Comparison of ENCODE assay signal across 22 cellular contexts in the genomic region with DNA sequence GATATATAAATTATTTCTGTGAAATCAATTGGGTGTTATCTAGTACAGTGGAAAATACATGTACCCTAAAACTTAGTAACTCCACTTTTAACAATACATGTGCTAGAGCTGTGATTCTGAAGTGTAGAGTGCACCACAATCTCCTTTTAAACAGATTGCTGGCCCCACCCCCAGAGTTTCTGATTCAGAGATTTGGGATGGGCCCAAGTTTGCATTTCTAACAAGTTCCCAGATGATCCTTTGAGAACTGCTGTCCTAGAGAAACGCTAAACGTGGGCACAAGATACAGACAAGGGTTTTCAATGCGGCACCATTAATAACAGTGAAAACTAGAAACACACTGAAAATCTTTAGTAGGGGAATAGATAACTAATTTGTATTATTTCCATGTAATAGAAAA. TPM values are rescaled to one million over a fixed set of nuclear protein-coding genes. Genes with fewer than 3 reads are reported as not detected.
DNase-seq lines count a peak whose midpoint lies in the region; ATAC-seq and TF ChIP-seq lines count a peak whose summit lies in the region.
"Had no signal": no experiment of that assay in that cellular context is flagged by ENCODE, and none has a peak within 500 bp of the region (broad histone marks: within the 10 kb centered on the region; RNA-seq: fewer than 3 reads in every experiment).

No MANE protein-coding gene starts in this region.

- no peak overlapping the region for H3K14ac ChIP-seq in IMR-90 (replicated peaks; ENCODE audit: low read depth, low read length)

- H3K4ac ChIP-seq in IMR-90 (ENCODE audit: low read depth, low read length): no peak overlapping the region

- CTCF ChIA-PET in IMR-90 (lab: Yijun Ruan, JAX) (no interaction called here), Calu3 (lab: Charles Lee) (interaction anchor here (0.5 kb wide), 1 partner anchor 140 kb away, joined by 10 read pairs; no protein-coding TSS in a partner anchor)

- H3K18ac ChIP-seq in IMR-90 (ENCODE audit: low read depth, low read length): no peak overlapping the region

- H2BK20ac ChIP-seq in IMR-90 (ENCODE audit: low read depth, low read length): no peak overlapping the region

- H3K9me3 Mint-ChIP-seq in Calu3 (ENCODE audit: low read depth, unreplicated experiment): no peaks in the 10 kb centered on the region
- H3K9me3 Mint-ChIP-seq: CD8-positive, alpha-beta T cell had no signal

- H3K4me3 Mint-ChIP-seq in Calu3 (ENCODE audit: low read depth, unreplicated experiment): no peak overlapping the region
- H3K4me3 Mint-ChIP-seq: CD8-positive, alpha-beta T cell had no signal

- peaks cover 7% of the 10 kb centered on the region for H3K36me3 Mint-ChIP-seq in Calu3 (ENCODE audit: insufficient read depth, unreplicated experiment)

- H3K4me1 ChIP-seq in IMR-90 (ENCODE audit: control insufficient read depth, insufficient read depth, low read length): peaks cover 4% of the 10 kb centered on the region; the same call in 1 of the 2 replicates
- H3K4me1 ChIP-seq: colonic mucosa, SJCRH30 had no signal

- no peak overlapping the region for H3K56ac ChIP-seq in IMR-90 (ENCODE audit: extremely low read depth, insufficient read depth, low read length)

- TF ChIP-seq CTCF in IMR-90 (conservative IDR thresholded peaks at IDR 0.05; ENCODE audit: low read depth, low read length): no peak
- no peak for TF ChIP-seq CTCF in choroid plexus epithelial cell (conservative IDR thresholded peaks at IDR 0.05; ENCODE audit: low read depth, low read length)
- TF ChIP-seq CTCF in Calu3 (IDR thresholded peaks at IDR 0.05; ENCODE audit: unreplicated experiment): no peak

- H3K4me1 Mint-ChIP-seq in Calu3 (ENCODE audit: low read depth, unreplicated experiment): no peaks in the 10 kb centered on the region

- peak; percentile 23 for DNase-seq in Ammon's horn (ENCODE audit: low spot score)
- DNase-seq in IMR-90: peak; percentile 62
- peak; percentile 43 for DNase-seq in choroid plexus epithelial cell (ENCODE audit: low read depth)
- DNase-seq in myocyte (ENCODE audit: low read depth): peak; percentile 57
- DNase-seq in SHP77 treated with DMSO at 0.1 percent for 48 hours (lab: John Stamatoyannopoulos, UW): no peak
- DNase-seq in stimulated activated naive CD8-positive, alpha-beta T cell treated with anti-CD3 and anti-CD28 coated beads, Interleukin-15, Interleukin-2, amounts not matched to agents 100 U/mL and 50 U/mL, for 24 hours: no peak
- DNase-seq in kidney glomerular epithelial cell (lab: John Stamatoyannopoulos, UW): no peak
- no peak for DNase-seq in Calu3
- DNase-seq: activated CD4-positive, alpha-beta T cell treated with anti-CD3 and anti-CD28 coated beads, Interleukin-2, amount 50 U/mL, for 4 hours; activated naive CD4-positive, alpha-beta T cell; activated T-cell treated with anti-CD3 and anti-CD28 coated beads, Interleukin-2, amount 50 U/mL, for 1 hour; CD8-positive, alpha-beta T cell; colonic mucosa; DMS79; mucosa of descending colon; NCI-H774; OCI-M1; SJCRH30; T-helper 2 cell; testis had no signal

- no peak overlapping the region for H3K4me3 ChIP-seq in IMR-90 (ENCODE audit: insufficient read depth, low read depth, low read length)
- no peak overlapping the region for H3K4me3 ChIP-seq in choroid plexus epithelial cell (ENCODE audit: low read depth, low read length)
- H3K4me3 ChIP-seq: colonic mucosa, mucosa of descending colon, SJCRH30, testis had no signal

- POLR2A ChIA-PET in IMR-90 (lab: Charles Lee; ENCODE audit: unreplicated experiment): interaction anchor here (0.6 kb wide), 2 partner anchors 10 to 440 kb away, joined by 4 to 5 read pairs; no protein-coding TSS in a partner anchor

- no peak overlapping the region for H2BK120ac ChIP-seq in IMR-90 (ENCODE audit: low read depth, low read length)

- no peak overlapping the region for H2AK5ac ChIP-seq in IMR-90 (ENCODE audit: low read depth, low read length)

- H3K23ac ChIP-seq in IMR-90 (ENCODE audit: low read depth, low read length): no peak overlapping the region

- H4K8ac ChIP-seq in IMR-90 (ENCODE audit: low read depth in 2 of 2, low read length in 2 of 2): no peak overlapping the region

- ATAC-seq in IMR-90 (ENCODE audit: low read depth): peak; percentile 81
- ATAC-seq in stimulated activated naive CD8-positive, alpha-beta T cell treated with anti-CD3 and anti-CD28 coated beads, Interleukin-15, Interleukin-2, amounts not matched to agents 100 U/mL and 50 U/mL, for 24 hours: no peak
- ATAC-seq: CD8-positive, alpha-beta T cell; left lobe of liver; mucosa of descending colon had no signal

- in situ Hi-C loops in IMR-90 (cut with MboI; ENCODE audit: low sequenced_read_pairs): no loop called here

- no peak overlapping the region for H2BK15ac ChIP-seq in IMR-90 (ENCODE audit: low read depth, low read length)

- peaks cover 12% of the 10 kb centered on the region; the same call in 1 of the 2 replicates for H4K20me1 ChIP-seq in IMR-90 (ENCODE audit: insufficient read depth, low read length)

- no peaks in the 10 kb centered on the region for H3K9me3 ChIP-seq in IMR-90 (ENCODE audit: control insufficient read depth, insufficient read depth, low read length)
- H3K9me3 ChIP-seq: colonic mucosa, mucosa of descending colon, SJCRH30, testis had no signal

- intact Hi-C loops in IMR-90 (cut with micrococcal nuclease) (loop anchor here (5.0 kb wide), 2 partner anchors 33 to 52 kb away; a partner anchor contains a TSS), Calu3 (cut with micrococcal nuclease; ENCODE audit: unreplicated experiment) (loop anchor here (10.0 kb wide), 1 partner anchor 50 kb away; a partner anchor contains a TSS)

- H4K5ac ChIP-seq in IMR-90 (ENCODE audit: low read depth, low read length): no peak overlapping the region

- no peaks in the 10 kb centered on the region for H3K9me1 ChIP-seq in IMR-90 (ENCODE audit: insufficient read depth, low read length)

- H3K9ac ChIP-seq in IMR-90 (ENCODE audit: low read depth, low read length): no peak overlapping the region

- TF ChIP-seq RAD21 in IMR-90 (IDR thresholded peaks at IDR 0.05; ENCODE audit: low read length): no peak

- no peak overlapping the region for H3K27ac Mint-ChIP-seq in Calu3 (ENCODE audit: unreplicated experiment)
- H3K27ac Mint-ChIP-seq: CD8-positive, alpha-beta T cell had no signal

- H2AFZ ChIP-seq in IMR-90 (replicated peaks; ENCODE audit: low read length, poor library complexity): no peak overlapping the region

- no peak overlapping the region for H2AK9ac ChIP-seq in IMR-90 (replicated peaks; ENCODE audit: low read depth, low read length, poor library complexity)

- H3K27me3 ChIP-seq in IMR-90 (ENCODE audit: control insufficient read depth, insufficient read depth, low read length): no peaks in the 10 kb centered on the region
- H3K27me3 ChIP-seq: colonic mucosa, SJCRH30, testis had no signal

- no TSS peak for BruUV-seq in IMR-90 (replicated peaks; lab: Mats Ljungman, UMichigan)
- BruUV-seq in Calu3 (replicated peaks; lab: Mats Ljungman, UMichigan): no TSS peak

- H3K27ac ChIP-seq in IMR-90 (ENCODE audit: insufficient read depth, low read length): no peak overlapping the region
- H3K27ac ChIP-seq: colonic mucosa, SJCRH30, testis, VCaP had no signal

- dilution Hi-C loops in IMR-90 (cut with HindIII; ENCODE audit: low sequenced_read_pairs, unreplicated experiment): no loop called here

- H2BK5ac ChIP-seq in IMR-90 (ENCODE audit: low read depth, low read length, poor library complexity, severe bottlenecking): no peak overlapping the region

- no peaks in the 10 kb centered on the region for H3K27me3 Mint-ChIP-seq in Calu3 (ENCODE audit: unreplicated experiment)

- H3K4me2 ChIP-seq in IMR-90 (ENCODE audit: low read depth, low read length): no peak overlapping the region

- peaks cover 7% of the 10 kb centered on the region for H3K36me3 ChIP-seq in IMR-90 (ENCODE audit: control insufficient read depth, insufficient read depth, low read length)

- peaks cover 22 to 58% of the 10 kb centered on the region in 2 experiments; a peak in 3 of 4 replicates for H3K79me1 ChIP-seq in IMR-90 (ENCODE audit: low read depth in 1 of 2, low read length in 2 of 2)

- TF ChIP-seq POLR2A in IMR-90 (IDR thresholded peaks at IDR 0.05; ENCODE audit: low read depth, low read length): no peak

- H4K91ac ChIP-seq in IMR-90 (ENCODE audit: insufficient read depth, low read depth, low read length): no peak overlapping the region

- WGBS in IMR-90 (ENCODE audit: extremely low coverage in 2 of 2, insufficient read length in 1 of 2), 2 experiments: no CpG with 5 or more reads among the region's 3 CpGs

TF ChIP-seq in IMR-90, 13 proteins besides CTCF, POLR2A, EP300 and RAD21 (continues in another document):
- TF ChIP-seq MAZ (IDR thresholded peaks at IDR 0.05; ENCODE audit: borderline replicate concordance, low read depth, low read length) (no peak), MXI1 (IDR thresholded peaks at IDR 0.05; ENCODE audit: borderline replicate concordance, low read depth, low read length) (no peak), SMC3 (IDR thresholded peaks at IDR 0.05; ENCODE audit: low read depth, low read length) (no peak), RCOR1 (IDR thresholded peaks at IDR 0.05; ENCODE audit: insufficient replicate concordance, low read length) (no peak)
- TF ChIP-seq, protein P1, sequence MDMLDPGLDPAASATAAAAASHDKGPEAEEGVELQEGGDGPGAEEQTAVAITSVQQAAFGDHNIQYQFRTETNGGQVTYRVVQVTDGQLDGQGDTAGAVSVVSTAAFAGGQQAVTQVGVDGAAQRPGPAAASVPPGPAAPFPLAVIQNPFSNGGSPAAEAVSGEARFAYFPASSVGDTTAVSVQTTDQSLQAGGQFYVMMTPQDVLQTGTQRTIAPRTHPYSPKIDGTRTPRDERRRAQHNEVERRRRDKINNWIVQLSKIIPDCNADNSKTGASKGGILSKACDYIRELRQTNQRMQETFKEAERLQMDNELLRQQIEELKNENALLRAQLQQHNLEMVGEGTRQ (IDR thresholded peaks at IDR 0.05; ENCODE audit: low read depth, low read length): no peak

RNA-seq across cellular contexts. Expression of a gene that starts 49.2 kb away (rescaled TPM):
- total RNA-seq in IMR-90 (2012; rRNA removed) (0.18 and 0.28 TPM in 2 replicates), myocyte (not detected in 2 replicates), Calu3 (2022) (not detected in 2 replicates)
- 0.20 and 0.31 TPM in 2 replicates for polyA plus RNA-seq in IMR-90 (2012; rRNA removed)
- polyA plus RNA-seq in IMR-90 (2012; cell fraction: cytosol; rRNA removed): 0.22 and 0.25 TPM in 2 replicates
- polyA plus RNA-seq in IMR-90 (2012; cell fraction: nucleus; rRNA removed; ENCODE audit: low replicate concordance): 0.03 and 0.14 TPM in 2 replicates
- 0.08 TPM for polyA plus RNA-seq in myocyte (2012)
- total RNA-seq: CD8-positive, alpha-beta T cell had no signal

RNA-seq across cellular contexts. Expression of a gene that starts 53.0 kb away (rescaled TPM):
- total RNA-seq in IMR-90 (2012; rRNA removed): 47.5 and 56.9 TPM in 2 replicates
- polyA plus RNA-seq in IMR-90 (2012; rRNA removed): 24.9 and 32.0 TPM in 2 replicates
- 16.5 and 26.0 TPM in 2 replicates for polyA plus RNA-seq in IMR-90 (2012; cell fraction: cytosol; rRNA removed)
- polyA plus RNA-seq in IMR-90 (2012; cell fraction: nucleus; rRNA removed; ENCODE audit: low replicate concordance): 30.3 and 35.4 TPM in 2 replicates
- 35.7 and 47.1 TPM in 2 replicates for total RNA-seq in myocyte
- 32.7 TPM for polyA plus RNA-seq in myocyte (2012)
- total RNA-seq in Calu3 (2022): 79.0 and 79.9 TPM in 2 replicates

Comparison
In these comparisons a context has a peak if more than half of its experiments do, and no peak if none do; other contexts are left out.
1. DNase-seq: peak in Ammon's horn (single experiment), IMR-90 (single experiment), choroid plexus epithelial cell (single experiment) and myocyte (single experiment); none in SHP77 treated with DMSO at 0.1 percent for 48 hours (single experiment), stimulated activated naive CD8-positive, alpha-beta T cell treated with anti-CD3 and anti-CD28 coated beads, Interleukin-15, Interleukin-2, amounts not matched to agents 100 U/mL and 50 U/mL, for 24 hours (single experiment), kidney glomerular epithelial cell (single experiment) and Calu3 (single experiment).